Comparison of ENCODE assay signal across 11 cellular contexts in genomic region chr6:124960757-124961467, GRCh38. TPM values are rescaled to one million over a fixed set of nuclear protein-coding genes. Genes with fewer than 3 reads are reported as not detected.
DNase-seq lines count a peak whose midpoint lies in the region; ATAC-seq and TF ChIP-seq lines count a peak whose summit lies in the region.
"Had no signal": no experiment of that assay in that cellular context is flagged by ENCODE, and none has a peak within 500 bp of the region (broad histone marks: within the 10 kb centered on the region; RNA-seq: fewer than 3 reads in every experiment).

No MANE protein-coding gene starts in this region.

- WGBS in body of pancreas, 2 donors: 47 to 51% methylated on average over 4 of the region's 4 CpGs
- 60% methylated on average over 4 of the region's 4 CpGs for WGBS in right lobe of liver (ENCODE audit: insufficient coverage, low coverage, low lambda C conversion rate, missing lambda C conversion rate)

- peak overlapping the region; percentile 71 for H3K4me3 Mint-ChIP-seq in activated T-cell treated with anti-CD3 and anti-CD28 coated beads, Interleukin-2, amount 50 U/mL, for 4 hours

- DNase-seq in activated T-cell treated with anti-CD3 and anti-CD28 coated beads, Interleukin-2, amount 50 U/mL, for 4 hours: no peak
- no peak for DNase-seq in activated T-cell treated with anti-CD3 and anti-CD28 coated beads, Interleukin-2, amount 50 U/mL, for 48 hours
- no peak for DNase-seq in body of pancreas
- DNase-seq in right lobe of liver: no peak
- no peak for DNase-seq in thoracic aorta (ENCODE audit: low spot score)
- DNase-seq in midbrain (lab: John Stamatoyannopoulos, UW): no peak
- no peak for DNase-seq in SKM-1 treated with dmso at 0.1 percent for 144 hours (lab: John Stamatoyannopoulos, UW; ENCODE audit: unreplicated experiment)
- DNase-seq: Caco-2, NCI-H526 treated with DMSO at 0.1 percent for 48 hours had no signal

- peaks cover 13% of the 10 kb centered on the region for H3K4me1 Mint-ChIP-seq in activated T-cell treated with anti-CD3 and anti-CD28 coated beads, Interleukin-2, amount 50 U/mL, for 4 hours (ENCODE audit: low read depth)

- no peaks in the 10 kb centered on the region for H3K9me3 Mint-ChIP-seq in activated T-cell treated with anti-CD3 and anti-CD28 coated beads, Interleukin-2, amount 50 U/mL, for 4 hours

- H3K27ac ChIP-seq in body of pancreas: peak overlapping the region in 3 of 4 donors; percentile 82 to 91 (median 89)
- H3K27ac ChIP-seq in right lobe of liver: peak overlapping the region; percentile 78 to 95 (median 86)
- H3K27ac ChIP-seq in thoracic aorta: peak overlapping the region; percentile 95 to 96

- H3K36me3 ChIP-seq in body of pancreas (replicated peaks in 1 of 2; ENCODE audit: insufficient read depth in 1 of 2, low read depth in 2 of 2): no peaks in the 10 kb centered on the region
- no peaks in the 10 kb centered on the region for H3K36me3 ChIP-seq in right lobe of liver
- H3K36me3 ChIP-seq in thoracic aorta: no peaks in the 10 kb centered on the region
- H3K36me3 ChIP-seq: HAP-1 had no signal

- H3K4me1 ChIP-seq in body of pancreas: peaks cover 26% of the 10 kb centered on the region
- H3K4me1 ChIP-seq in right lobe of liver: peaks cover 0 to 17% (median 6%) of the 10 kb centered on the region in 4 donors
- H3K4me1 ChIP-seq in thoracic aorta (ENCODE audit: control insufficient read depth in 1 of 2, low read depth in 2 of 2): peaks cover 24 to 26% of the 10 kb centered on the region in 2 donors
- H3K4me1 ChIP-seq: Caco-2 had no signal

- peak overlapping the region in 1 of 2 donors; percentile 87 for H3K4me3 ChIP-seq in body of pancreas
- H3K4me3 ChIP-seq in right lobe of liver: peak overlapping the region; percentile 51 to 79 (median 71)
- H3K4me3 ChIP-seq in thoracic aorta: peak overlapping the region; percentile 81

- TF ChIP-seq POLR2A in body of pancreas (IDR thresholded peaks at IDR 0.05): no peak
- TF ChIP-seq POLR2A in right lobe of liver (IDR thresholded peaks at IDR 0.05): no peak

- no peaks in the 10 kb centered on the region for H3K36me3 Mint-ChIP-seq in activated T-cell treated with anti-CD3 and anti-CD28 coated beads, Interleukin-2, amount 50 U/mL, for 4 hours (ENCODE audit: insufficient read depth)

- H3K9me3 ChIP-seq in body of pancreas: no peaks in the 10 kb centered on the region
- no peaks in the 10 kb centered on the region for H3K9me3 ChIP-seq in right lobe of liver
- H3K9me3 ChIP-seq in thoracic aorta: no peaks in the 10 kb centered on the region
- H3K9me3 ChIP-seq: HAP-1 had no signal

- H3K27me3 Mint-ChIP-seq in activated T-cell treated with anti-CD3 and anti-CD28 coated beads, Interleukin-2, amount 50 U/mL, for 4 hours (ENCODE audit: low read depth): peaks cover 42% of the 10 kb centered on the region

- H3K27me3 ChIP-seq in body of pancreas (no peaks in the 10 kb centered on the region), right lobe of liver (no peaks in the 10 kb centered on the region), thoracic aorta (replicated peaks; ENCODE audit: insufficient read depth) (no peaks in the 10 kb centered on the region)

- intact Hi-C loops in body of pancreas (cut with DNase I): no loop called here
- intact Hi-C loops in right lobe of liver (cut with DNase I): no loop called here

- TF ChIP-seq CTCF in body of pancreas (IDR thresholded peaks at IDR 0.05): no peak
- no peak for TF ChIP-seq CTCF in right lobe of liver (IDR thresholded peaks at IDR 0.05)
- no peak for TF ChIP-seq CTCF in thoracic aorta (IDR thresholded peaks at IDR 0.05)

- no peak for ATAC-seq in activated T-cell treated with anti-CD3 and anti-CD28 coated beads, Interleukin-2, amount 50 U/mL, for 4 hours
- ATAC-seq in body of pancreas (no peak), right lobe of liver (no peak), thoracic aorta (ENCODE audit: insufficient number of reproducible peaks, low FRiP score, low read depth) (no peak), GM19467 (IDR thresholded peaks at IDR 0.05; ENCODE audit: unreplicated experiment) (no peak)

RNA-seq across cellular contexts. Expression of gene RNF217, which starts 1.3 kb away (rescaled TPM):
- total RNA-seq in activated T-cell treated with anti-CD3 and anti-CD28 coated beads, Interleukin-2, amount 50 U/mL, for 4 hours: 1 to 10 TPM in 1 of 3 donors, under 1 TPM in 2; 0.60 to 1.2 (median 0.90) TPM
- 10 to 100 TPM; 10.5 to 18.7 TPM for total RNA-seq in body of pancreas
- 10 to 100 TPM in 5 of 6 experiments, 1 to 10 TPM in 1; 9.8 to 20.7 (median 14.3) TPM for total RNA-seq in right lobe of liver
- total RNA-seq in thoracic aorta: 10 to 100 TPM; 36.3 to 44.2 TPM

Comparison
In these comparisons a context has a peak if more than half of its experiments do, and no peak if none do; other contexts are left out.
1. RNA of gene RNF217, which starts 1.3 kb away (total RNA-seq): 36.3 to 44.2 TPM in thoracic aorta, 10.5 to 18.7 TPM in body of pancreas and 9.8 to 20.7 TPM in right lobe of liver; 0.60 to 1.2 TPM in activated T-cell treated with anti-CD3 and anti-CD28 coated beads, Interleukin-2, amount 50 U/mL, for 4 hours; every median in the first group is over 4 times any median in the second.
2. Peak in every context shown above with its lines, with median percentiles within 50 percentile points of each other: H3K27ac ChIP-seq.